Comparison of ENCODE assay signal across 8 cellular contexts in genomic region chr1:109821221-109821669, GRCh38. TPM values are rescaled to one million over a fixed set of nuclear protein-coding genes. Genes with fewer than 3 reads are reported as not detected.
DNase-seq lines count a peak whose midpoint lies in the region; ATAC-seq and TF ChIP-seq lines count a peak whose summit lies in the region.
"Had no signal": no experiment of that assay in that cellular context is flagged by ENCODE, and none has a peak within 500 bp of the region (broad histone marks: within the 10 kb centered on the region; RNA-seq: fewer than 3 reads in every experiment).

No MANE protein-coding gene starts in this region.

- H3K27ac ChIP-seq in HL-60 (replicated peaks): peak overlapping the region; percentile 44
- no peak overlapping the region for H3K27ac ChIP-seq in CD8-positive, alpha-beta T cell (ENCODE audit: low read depth, low read length)
- H3K27ac ChIP-seq: SK-N-MC had no signal

- no peak for TF ChIP-seq CTCF in HL-60 (IDR thresholded peaks at IDR 0.05; ENCODE audit: insufficient read depth, low read length)
- no peak for TF ChIP-seq CTCF in fibroblast of the aortic adventitia (IDR thresholded peaks at IDR 0.05; ENCODE audit: insufficient read depth, low read length)
- TF ChIP-seq CTCF in CD8-positive, alpha-beta T cell (IDR thresholded peaks at IDR 0.05): no peak

- peak; percentile 89 to 90 for DNase-seq in HL-60 (ENCODE audit: low read depth in 1 of 2, low spot score in 1 of 2)
- no peak for DNase-seq in T-helper 17 cell
- peak; percentile 96 for DNase-seq in fibroblast of the aortic adventitia (ENCODE audit: low read depth)
- DNase-seq in smooth muscle cell of the brain vasculature (ENCODE audit: low read depth, low spot score): peak; percentile 39
- DNase-seq in CD8-positive, alpha-beta T cell: no peak
- no peak for DNase-seq in midbrain (lab: John Stamatoyannopoulos, UW)

- no peaks in the 10 kb centered on the region for H3K9me3 ChIP-seq in T-helper 17 cell (ENCODE audit: control insufficient read depth, low read length, poor library complexity, severe bottlenecking)
- H3K9me3 ChIP-seq in CD8-positive, alpha-beta T cell (ENCODE audit: low read length): no peaks in the 10 kb centered on the region

- no peaks in the 10 kb centered on the region for H3K27me3 Mint-ChIP-seq in T-helper 17 cell
- H3K27me3 Mint-ChIP-seq in CD8-positive, alpha-beta T cell (ENCODE audit: low read depth): no peaks in the 10 kb centered on the region

- H3K27ac Mint-ChIP-seq in T-helper 17 cell: no peak overlapping the region
- no peak overlapping the region for H3K27ac Mint-ChIP-seq in CD8-positive, alpha-beta T cell

- CTCF ChIA-PET in CD8-positive, alpha-beta T cell (lab: Charles Lee): interaction anchor here (1.2 kb wide), 1 partner anchor 163 kb away, joined by 4 read pairs; the partner anchor contains the start of gene AHCYL1

- H3K4me3 ChIP-seq in HL-60 (replicated peaks; ENCODE audit: insufficient read depth, low read length) (no peak overlapping the region), fibroblast of the aortic adventitia (ENCODE audit: low read depth, low read length) (no peak overlapping the region)
- H3K4me3 ChIP-seq in CD8-positive, alpha-beta T cell (ENCODE audit: low read depth, low read length): no peak overlapping the region
- H3K4me3 ChIP-seq: SK-N-MC had no signal

- intact Hi-C loops in CD8-positive, alpha-beta T cell (cut with DNase I, micrococcal nuclease): no loop called here

- no peak overlapping the region for H3K4me3 Mint-ChIP-seq in T-helper 17 cell
- H3K4me3 Mint-ChIP-seq in CD8-positive, alpha-beta T cell: no peak overlapping the region

- no peaks in the 10 kb centered on the region for H3K27me3 ChIP-seq in HL-60 (ENCODE audit: insufficient read depth, poor library complexity, severe bottlenecking)
- no peaks in the 10 kb centered on the region for H3K27me3 ChIP-seq in CD8-positive, alpha-beta T cell (ENCODE audit: insufficient read depth, low read length)

- H3K36me3 Mint-ChIP-seq in T-helper 17 cell (ENCODE audit: low read depth): no peaks in the 10 kb centered on the region
- H3K36me3 Mint-ChIP-seq in CD8-positive, alpha-beta T cell: no peaks in the 10 kb centered on the region

- H3K4me1 Mint-ChIP-seq in T-helper 17 cell: peaks cover 20% of the 10 kb centered on the region
- H3K4me1 Mint-ChIP-seq in CD8-positive, alpha-beta T cell (ENCODE audit: low read depth): peaks cover 6% of the 10 kb centered on the region

- no peaks in the 10 kb centered on the region for H3K36me3 ChIP-seq in CD8-positive, alpha-beta T cell (ENCODE audit: insufficient read depth, low read length)

- peak; percentile 38 for ATAC-seq in T-helper 17 cell
- ATAC-seq in GM21723 (IDR thresholded peaks at IDR 0.05; ENCODE audit: unreplicated experiment): no peak
- ATAC-seq in CD8-positive, alpha-beta T cell: no peak

- H3K4me1 ChIP-seq in CD8-positive, alpha-beta T cell (ENCODE audit: insufficient read depth, low read length): no peaks in the 10 kb centered on the region

- POLR2A ChIA-PET in CD8-positive, alpha-beta T cell (lab: Charles Lee): no interaction called here

- no peaks in the 10 kb centered on the region for H3K9me3 Mint-ChIP-seq in CD8-positive, alpha-beta T cell

RNA-seq across cellular contexts. Expression of gene EPS8L3, which starts 57.5 kb away (rescaled TPM):
- not detected for total RNA-seq in T-helper 17 cell
- total RNA-seq in fibroblast of the aortic adventitia (ENCODE audit: low replicate concordance): not detected in 2 replicates
- not detected for total RNA-seq in CD8-positive, alpha-beta T cell

Comparison
In these comparisons a context has a peak if more than half of its experiments do, and no peak if none do; other contexts are left out.
1. DNase-seq: peak in HL-60 (2 of 2), fibroblast of the aortic adventitia (single experiment) and smooth muscle cell of the brain vasculature (single experiment); none in T-helper 17 cell (0 of 3), CD8-positive, alpha-beta T cell (0 of 7) and midbrain (single experiment).